Comparison of ENCODE assay signal across 8 cellular contexts in the genomic region with DNA sequence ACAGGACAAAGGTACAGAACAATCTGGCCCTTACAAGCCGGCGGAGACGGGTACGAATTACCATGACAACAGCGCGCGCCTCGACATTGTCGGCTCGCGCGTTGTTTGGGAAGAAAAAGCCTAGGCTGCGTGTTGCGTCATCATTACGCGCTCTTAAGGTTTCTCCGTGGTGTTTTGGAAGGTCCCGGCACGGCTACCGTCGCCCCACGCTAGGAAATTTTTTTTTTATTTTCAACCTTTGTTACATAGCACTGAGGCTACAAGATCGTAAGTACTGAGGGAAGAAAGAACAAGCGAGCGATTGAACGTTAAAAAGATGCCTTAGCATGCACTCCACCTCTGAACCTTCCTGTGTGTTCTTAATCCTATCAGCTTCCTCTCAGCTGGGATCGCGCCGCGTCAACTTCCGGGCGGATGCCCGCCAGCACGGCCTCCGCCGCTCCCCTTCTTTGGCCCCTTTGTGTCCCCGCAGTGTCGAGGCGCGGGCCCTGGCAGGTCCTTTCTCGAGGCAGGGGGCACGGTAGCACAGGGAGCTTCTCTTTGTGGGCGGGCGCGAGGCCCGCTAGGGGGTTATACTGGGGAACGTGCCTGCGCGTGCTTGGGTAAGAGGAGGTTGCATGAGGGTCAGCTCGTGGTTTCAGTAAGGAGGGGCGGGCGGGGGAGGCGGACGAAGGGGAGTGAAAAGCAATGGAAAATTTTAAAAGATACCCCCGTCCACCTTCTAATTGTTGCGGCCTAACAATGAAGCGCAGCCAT. TPM values are rescaled to one million over a fixed set of nuclear protein-coding genes. Genes with fewer than 3 reads are reported as not detected.
DNase-seq lines count a peak whose midpoint lies in the region; ATAC-seq and TF ChIP-seq lines count a peak whose summit lies in the region.

A gene with protein sequence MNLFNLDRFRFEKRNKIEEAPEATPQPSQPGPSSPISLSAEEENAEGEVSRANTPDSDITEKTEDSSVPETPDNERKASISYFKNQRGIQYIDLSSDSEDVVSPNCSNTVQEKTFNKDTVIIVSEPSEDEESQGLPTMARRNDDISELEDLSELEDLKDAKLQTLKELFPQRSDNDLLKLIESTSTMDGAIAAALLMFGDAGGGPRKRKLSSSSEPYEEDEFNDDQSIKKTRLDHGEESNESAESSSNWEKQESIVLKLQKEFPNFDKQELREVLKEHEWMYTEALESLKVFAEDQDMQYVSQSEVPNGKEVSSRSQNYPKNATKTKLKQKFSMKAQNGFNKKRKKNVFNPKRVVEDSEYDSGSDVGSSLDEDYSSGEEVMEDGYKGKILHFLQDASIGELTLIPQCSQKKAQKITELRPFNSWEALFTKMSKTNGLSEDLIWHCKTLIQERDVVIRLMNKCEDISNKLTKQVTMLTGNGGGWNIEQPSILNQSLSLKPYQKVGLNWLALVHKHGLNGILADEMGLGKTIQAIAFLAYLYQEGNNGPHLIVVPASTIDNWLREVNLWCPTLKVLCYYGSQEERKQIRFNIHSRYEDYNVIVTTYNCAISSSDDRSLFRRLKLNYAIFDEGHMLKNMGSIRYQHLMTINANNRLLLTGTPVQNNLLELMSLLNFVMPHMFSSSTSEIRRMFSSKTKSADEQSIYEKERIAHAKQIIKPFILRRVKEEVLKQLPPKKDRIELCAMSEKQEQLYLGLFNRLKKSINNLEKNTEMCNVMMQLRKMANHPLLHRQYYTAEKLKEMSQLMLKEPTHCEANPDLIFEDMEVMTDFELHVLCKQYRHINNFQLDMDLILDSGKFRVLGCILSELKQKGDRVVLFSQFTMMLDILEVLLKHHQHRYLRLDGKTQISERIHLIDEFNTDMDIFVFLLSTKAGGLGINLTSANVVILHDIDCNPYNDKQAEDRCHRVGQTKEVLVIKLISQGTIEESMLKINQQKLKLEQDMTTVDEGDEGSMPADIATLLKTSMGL (plus strand): TSS at position 397 of the 756 bp plus-strand sequence. CDS start 530 bp downstream, outside the sequence.

- WGBS in IMR-90 (ENCODE audit: extremely low coverage in 2 of 2, insufficient read length in 1 of 2), 2 experiments, result 0% methylated on average over 13 of the region's 57 CpGs; no CpG with 5 or more reads in 1 of the 2 experiments

- H4K5ac ChIP-seq in IMR-90 (ENCODE audit: low read depth, low read length), result peak within 1 kb of the TSS; percentile 88

- H3K36me3 ChIP-seq in IMR-90 (ENCODE audit: control insufficient read depth, insufficient read depth, low read length) (peaks cover 6% of the 10 kb centered on the region), mucosa of descending colon (ENCODE audit: low read depth) (no peaks in the 10 kb centered on the region)

- peak within 1 kb of the TSS; percentile 96 for H2AK9ac ChIP-seq in IMR-90 (replicated peaks; ENCODE audit: low read depth, low read length, poor library complexity)

- TF ChIP-seq POLR2A in IMR-90 (IDR thresholded peaks at IDR 0.05; ENCODE audit: low read depth, low read length), result peak; percentile 92

- H3K27ac ChIP-seq in IMR-90 (ENCODE audit: insufficient read depth, low read length), result peak within 1 kb of the TSS; percentile 97
- peak within 1 kb of the TSS; percentile 87 for H3K27ac ChIP-seq in epithelial cell of prostate

- peak within 1 kb of the TSS; percentile 87 for H4K91ac ChIP-seq in IMR-90 (ENCODE audit: insufficient read depth, low read depth, low read length)

- H3K9ac ChIP-seq in IMR-90 (ENCODE audit: low read depth, low read length), result peak within 1 kb of the TSS; percentile 94

- peak within 1 kb of the TSS; percentile 98 for H2AFZ ChIP-seq in IMR-90 (replicated peaks; ENCODE audit: low read length, poor library complexity)

- H2BK5ac ChIP-seq in IMR-90 (ENCODE audit: low read depth, low read length, poor library complexity, severe bottlenecking), result peak within 1 kb of the TSS; percentile 98

- in situ Hi-C loops in IMR-90 (cut with MboI; ENCODE audit: low sequenced_read_pairs), result no loop called here

- CTCF ChIA-PET in IMR-90 (lab: Yijun Ruan, JAX), result interaction anchor here (0.9 kb wide), 1 partner anchor 11 kb away, joined by 4 read pairs; no protein-coding TSS in a partner anchor

- intact Hi-C loops in IMR-90 (cut with micrococcal nuclease) (no loop called here), mucosa of descending colon (cut with DNase I, micrococcal nuclease) (no loop called here)

- H3K4me1 ChIP-seq in IMR-90 (ENCODE audit: control insufficient read depth, insufficient read depth, low read length) (peaks cover 2% of the 10 kb centered on the region; the same call in 1 of the 2 replicates), mucosa of descending colon (ENCODE audit: low read depth) (peaks cover 17% of the 10 kb centered on the region)

- H3K4me2 ChIP-seq in IMR-90 (ENCODE audit: low read depth, low read length), result peak within 1 kb of the TSS; percentile 94

- POLR2A ChIA-PET in IMR-90 (lab: Charles Lee; ENCODE audit: unreplicated experiment), result interaction anchor here (0.6 kb wide), 1 partner anchor 1972 kb away, joined by 7 read pairs; no protein-coding TSS in a partner anchor

- peak within 1 kb of the TSS; percentile 93 for H3K18ac ChIP-seq in IMR-90 (ENCODE audit: low read depth, low read length)

- H3K9me3 ChIP-seq in IMR-90 (ENCODE audit: control insufficient read depth, insufficient read depth, low read length) (no peaks in the 10 kb centered on the region), mucosa of descending colon (no peaks in the 10 kb centered on the region)

- peak within 1 kb of the TSS; percentile 53 for H2AK5ac ChIP-seq in IMR-90 (ENCODE audit: low read depth, low read length)

- TSS peak; percentile 50 for BruUV-seq in IMR-90 (replicated peaks; lab: Mats Ljungman, UMichigan)

- peak within 1 kb of the TSS; percentile 100 for H3K56ac ChIP-seq in IMR-90 (ENCODE audit: extremely low read depth, insufficient read depth, low read length)

- peak within 1 kb of the TSS; percentile 78 to 100 for H4K8ac ChIP-seq in IMR-90 (ENCODE audit: low read depth in 2 of 2, low read length in 2 of 2)

- ATAC-seq in GM21528 (IDR thresholded peaks at IDR 0.05; ENCODE audit: low FRiP score, unreplicated experiment), result peak; percentile 97
- peak; percentile 92 for ATAC-seq in IMR-90 (ENCODE audit: low read depth)
- ATAC-seq in mucosa of descending colon, result peak; percentile 98

- H2BK20ac ChIP-seq in IMR-90 (ENCODE audit: low read depth, low read length), result peak within 1 kb of the TSS; percentile 83

- no peak for TF ChIP-seq CTCF in IMR-90 (conservative IDR thresholded peaks at IDR 0.05; ENCODE audit: low read depth, low read length)
- no peak for TF ChIP-seq CTCF in mucosa of descending colon (IDR thresholded peaks at IDR 0.05)

- peak within 1 kb of the TSS; percentile 92 for H2BK15ac ChIP-seq in IMR-90 (ENCODE audit: low read depth, low read length)

- H3K4ac ChIP-seq in IMR-90 (ENCODE audit: low read depth, low read length), result peak within 1 kb of the TSS; percentile 99

- H3K79me1 ChIP-seq in IMR-90 (ENCODE audit: low read depth in 1 of 2, low read length in 2 of 2), result peaks cover 17 to 23% of the 10 kb centered on the region in 2 experiments

- DNase-seq in DMS 273 (lab: John Stamatoyannopoulos, UW; ENCODE audit: unreplicated experiment) (peak; percentile 97), IMR-90 (peak; percentile 97), OCI-M1 (lab: John Stamatoyannopoulos, UW) (peak; percentile 97), activated T-cell treated with anti-CD3 and anti-CD28 coated beads for 24 hours (ENCODE audit: low read depth) (peak; percentile 86), epithelial cell of prostate (ENCODE audit: low read depth, low spot score) (peak; percentile 68), mucosa of descending colon (peak; percentile 89 to 96 (median 91))
- DNase-seq in stimulated activated CD8-positive, alpha-beta memory T cell treated with anti-CD3 and anti-CD28 coated beads, Interleukin-4, amount 100 ng/mL, for 24 hours (ENCODE audit: low read depth), result peak; percentile 79

- H3K14ac ChIP-seq in IMR-90 (replicated peaks; ENCODE audit: low read depth, low read length), result peak within 1 kb of the TSS; percentile 100

- H3K4me3 ChIP-seq in IMR-90 (ENCODE audit: insufficient read depth, low read depth, low read length) (peak within 1 kb of the TSS; percentile 69), mucosa of descending colon (peak within 1 kb of the TSS; percentile 62)

- no peaks in the 10 kb centered on the region for H3K27me3 ChIP-seq in IMR-90 (ENCODE audit: control insufficient read depth, insufficient read depth, low read length)

- TF ChIP-seq RAD21 in IMR-90 (IDR thresholded peaks at IDR 0.05; ENCODE audit: low read length), result no peak

- no peaks in the 10 kb centered on the region for H3K9me1 ChIP-seq in IMR-90 (ENCODE audit: insufficient read depth, low read length)

- H4K20me1 ChIP-seq in IMR-90 (ENCODE audit: insufficient read depth, low read length), result no peaks in the 10 kb centered on the region

- dilution Hi-C loops in IMR-90 (cut with HindIII; ENCODE audit: low sequenced_read_pairs, unreplicated experiment), result no loop called here

- peak within 1 kb of the TSS; percentile 97 for H2BK120ac ChIP-seq in IMR-90 (ENCODE audit: low read depth, low read length)

- H3K23ac ChIP-seq in IMR-90 (ENCODE audit: low read depth, low read length), result peak within 1 kb of the TSS; percentile 100

TF ChIP-seq in IMR-90, 13 proteins besides CTCF, POLR2A, EP300 and RAD21:
- peak; percentile 97 for TF ChIP-seq BHLHE40 (IDR thresholded peaks at IDR 0.05; ENCODE audit: low read depth, low read length)
- TF ChIP-seq MAZ (IDR thresholded peaks at IDR 0.05; ENCODE audit: borderline replicate concordance, low read depth, low read length), result peak; percentile 66
- TF ChIP-seq MXI1 (IDR thresholded peaks at IDR 0.05; ENCODE audit: borderline replicate concordance, low read depth, low read length), result peak; percentile 66; the same call in 1 of the 2 replicates
- TF ChIP-seq, protein P1, sequence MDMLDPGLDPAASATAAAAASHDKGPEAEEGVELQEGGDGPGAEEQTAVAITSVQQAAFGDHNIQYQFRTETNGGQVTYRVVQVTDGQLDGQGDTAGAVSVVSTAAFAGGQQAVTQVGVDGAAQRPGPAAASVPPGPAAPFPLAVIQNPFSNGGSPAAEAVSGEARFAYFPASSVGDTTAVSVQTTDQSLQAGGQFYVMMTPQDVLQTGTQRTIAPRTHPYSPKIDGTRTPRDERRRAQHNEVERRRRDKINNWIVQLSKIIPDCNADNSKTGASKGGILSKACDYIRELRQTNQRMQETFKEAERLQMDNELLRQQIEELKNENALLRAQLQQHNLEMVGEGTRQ (IDR thresholded peaks at IDR 0.05; ENCODE audit: low read depth, low read length), result peak; percentile 17; the same call in 1 of the 2 replicates
- TF ChIP-seq RCOR1 (IDR thresholded peaks at IDR 0.05; ENCODE audit: insufficient replicate concordance, low read length), result no peak
- TF ChIP-seq NFE2L2 (IDR thresholded peaks at IDR 0.05; ENCODE audit: low read depth, low read length), result peak; percentile 4; the same call in 1 of the 2 replicates
- peak; percentile 99 for TF ChIP-seq CEBPB (IDR thresholded peaks at IDR 0.05; ENCODE audit: low read depth, low read length)
- TF ChIP-seq CHD1 (IDR thresholded peaks at IDR 0.05; ENCODE audit: low read depth, low read length), result no peak

RNA-seq across cellular contexts. Expression of the gene that starts here (rescaled TPM):
- total RNA-seq in IMR-90 (2012; rRNA removed) (35.3 and 45.3 TPM in 2 replicates), mucosa of descending colon (10 to 100 TPM; 19.5 to 21.5 (median 21.0) TPM)
- polyA plus RNA-seq in IMR-90 (2012; rRNA removed), result 10.5 and 12.3 TPM in 2 replicates
- 1.1 and 1.5 TPM in 2 replicates for polyA plus RNA-seq in IMR-90 (2012; cell fraction: cytosol; rRNA removed)
- polyA plus RNA-seq in IMR-90 (2012; cell fraction: nucleus; rRNA removed; ENCODE audit: low replicate concordance), result 2.7 and 24.2 TPM in 2 replicates

Comparison
In these comparisons a context has a peak if more than half of its experiments do, and no peak if none do; other contexts are left out.
1. Peak in every context shown above with its lines: DNase-seq, ATAC-seq, H3K4me3 ChIP-seq and H3K27ac ChIP-seq.